Comparison of ENCODE assay signal across 20 cellular contexts in the genomic region with DNA sequence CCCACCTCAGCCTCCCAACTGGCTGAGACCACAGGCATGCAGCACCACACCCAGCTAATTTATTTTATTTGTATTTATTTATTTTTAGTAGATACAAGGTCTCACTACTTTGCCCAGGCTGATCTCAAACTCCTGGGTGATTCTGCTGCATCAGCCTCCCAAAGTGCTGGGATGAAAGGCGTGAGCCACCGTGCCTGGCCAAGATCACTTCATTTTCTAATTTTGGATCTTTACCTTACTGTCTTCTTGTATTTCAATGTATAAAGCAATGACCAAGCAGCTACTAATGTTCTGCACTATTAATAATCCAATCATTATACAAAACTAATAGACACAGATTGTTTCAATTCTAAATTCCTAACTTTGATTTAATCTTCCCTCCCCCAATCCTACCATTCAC. TPM values are rescaled to one million over a fixed set of nuclear protein-coding genes. Genes with fewer than 3 reads are reported as not detected.
A peak's percentile ranks its signal among the peaks of the same experiment; 100 is the strongest.
DNase-seq lines count a peak whose midpoint lies in the region; ATAC-seq, FAIRE-seq and TF ChIP-seq lines count a peak whose summit lies in the region.
"Had no signal": no experiment of that assay in that cellular context is flagged by ENCODE, and none has a peak within 500 bp of the region (broad histone marks: within the 10 kb centered on the region; RNA-seq: fewer than 3 reads in every experiment).

No MANE protein-coding gene starts in this region.

- H3K27me3 ChIP-seq in left ventricle myocardium inferior (ENCODE audit: low read depth) (no peaks in the 10 kb centered on the region), SJSA1 (replicated peaks) (no peaks in the 10 kb centered on the region), right lobe of liver (no peaks in the 10 kb centered on the region), breast epithelium (no peaks in the 10 kb centered on the region), H7 (ENCODE audit: control insufficient read depth, insufficient read depth, low read length) (no peaks in the 10 kb centered on the region)
- H3K27me3 ChIP-seq: BLaER1 treated with 17β-estradiol and CSF1 and Interleukin-3, amounts not matched to agents 10 nM and 100 nM had no signal

- peak; percentile 15 for FAIRE-seq in H54 (lab: Jason Lieb, UNC)
- FAIRE-seq: GM12878 had no signal

- no peak for DNase-seq in left ventricle myocardium inferior
- no peak for DNase-seq in Right ventricle myocardium inferior (ENCODE audit: missing footprints)
- DNase-seq in H54 (ENCODE audit: insufficient read length, low spot score) = no peak
- peak in 1 of 2 experiments; percentile 30 for DNase-seq in SJSA1 (ENCODE audit: low read depth in 1 of 2, low spot score in 2 of 2)
- DNase-seq in right lobe of liver = no peak
- DNase-seq in breast epithelium (ENCODE audit: low spot score in 2 of 2) = no peak
- no peak for DNase-seq in H7
- DNase-seq: CD4-positive, CD25-positive, alpha-beta regulatory T cell; CD8-positive, alpha-beta memory T cell; COR-L47; DMS 273 treated with DMSO at 0.1 percent for 48 hours; DMS53; DND-41; EL; GM23248 had no signal

- WGBS in right lobe of liver (ENCODE audit: insufficient coverage, low coverage, low lambda C conversion rate, missing lambda C conversion rate) = 63% methylated on average over 2 of the region's 2 CpGs

- H3K9me3 Mint-ChIP-seq in activated T-helper 17 cell treated with anti-CD3 and anti-CD28 coated beads, Interleukin-2, amount 50 U/mL, for 72 hours = no peaks in the 10 kb centered on the region
- H3K9me3 Mint-ChIP-seq: CD8-positive, alpha-beta memory T cell had no signal

- H3K4me3 Mint-ChIP-seq in activated T-helper 17 cell treated with anti-CD3 and anti-CD28 coated beads, Interleukin-2, amount 50 U/mL, for 72 hours = no peak overlapping the region
- H3K4me3 Mint-ChIP-seq: B cell; CD4-positive, CD25-positive, alpha-beta regulatory T cell; CD8-positive, alpha-beta memory T cell had no signal

- no peak for ATAC-seq in Right ventricle myocardium inferior
- ATAC-seq in right lobe of liver = peak; percentile 12 to 42 (median 28)
- no peak for ATAC-seq in activated T-helper 17 cell treated with anti-CD3 and anti-CD28 coated beads, Interleukin-2, amount 50 U/mL, for 72 hours (replicated peaks)
- ATAC-seq: HCT116 had no signal

- H3K27ac Mint-ChIP-seq in activated T-helper 17 cell treated with anti-CD3 and anti-CD28 coated beads, Interleukin-2, amount 50 U/mL, for 72 hours = no peak overlapping the region
- H3K27ac Mint-ChIP-seq: B cell; CD4-positive, CD25-positive, alpha-beta regulatory T cell had no signal

- TF ChIP-seq CTCF in left ventricle myocardium inferior (IDR thresholded peaks at IDR 0.05; ENCODE audit: borderline replicate concordance) (no peak), right lobe of liver (IDR thresholded peaks at IDR 0.05) (no peak), breast epithelium (IDR thresholded peaks at IDR 0.05) (no peak)

- intact Hi-C loops in left ventricle myocardium inferior (cut with micrococcal nuclease) (no loop called here), Right ventricle myocardium inferior (cut with DNase I) (no loop called here), right lobe of liver (cut with DNase I) (no loop called here), breast epithelium (cut with DNase I; ENCODE audit: low total_unique reads) (no loop called here)

- H3K4me1 Mint-ChIP-seq in activated T-helper 17 cell treated with anti-CD3 and anti-CD28 coated beads, Interleukin-2, amount 50 U/mL, for 72 hours = peaks cover 4% of the 10 kb centered on the region
- H3K4me1 Mint-ChIP-seq: B cell; CD8-positive, alpha-beta memory T cell had no signal

- peak overlapping the region; percentile 40 for H3K27ac ChIP-seq in left ventricle myocardium inferior (replicated peaks)
- peak overlapping the region; percentile 28; the same call in 1 of the 2 replicates for H3K27ac ChIP-seq in SJSA1
- H3K27ac ChIP-seq in right lobe of liver = peak overlapping the region in 1 of 3 donors; percentile 65
- no peak overlapping the region for H3K27ac ChIP-seq in breast epithelium
- H3K27ac ChIP-seq: BLaER1 treated with 17β-estradiol and CSF1 and Interleukin-3, amounts not matched to agents 10 nM and 100 nM; GM23248 had no signal

- H3K9me3 ChIP-seq in left ventricle myocardium inferior (replicated peaks) (no peaks in the 10 kb centered on the region), SJSA1 (replicated peaks) (no peaks in the 10 kb centered on the region), right lobe of liver (no peaks in the 10 kb centered on the region), breast epithelium (no peaks in the 10 kb centered on the region)

- no peak for TF ChIP-seq POLR2A in H54 (IDR thresholded peaks at IDR 0.05; ENCODE audit: low read depth, low read length)
- TF ChIP-seq POLR2A in right lobe of liver (IDR thresholded peaks at IDR 0.05) = no peak
- TF ChIP-seq POLR2A in breast epithelium (IDR thresholded peaks at IDR 0.05) = no peak

- H3K36me3 Mint-ChIP-seq in activated T-helper 17 cell treated with anti-CD3 and anti-CD28 coated beads, Interleukin-2, amount 50 U/mL, for 72 hours (ENCODE audit: low read depth) = peaks cover 22% of the 10 kb centered on the region

- H3K4me3 ChIP-seq in left ventricle myocardium inferior (no peak overlapping the region), SJSA1 (no peak overlapping the region), right lobe of liver (no peak overlapping the region), breast epithelium (no peak overlapping the region), H7 (ENCODE audit: insufficient read depth, low read depth, low read length) (no peak overlapping the region)
- H3K4me3 ChIP-seq: BLaER1 treated with 17β-estradiol and CSF1 and Interleukin-3, amounts not matched to agents 10 nM and 100 nM; GM12878; GM23248 had no signal

- no peaks in the 10 kb centered on the region for H3K27me3 Mint-ChIP-seq in activated T-helper 17 cell treated with anti-CD3 and anti-CD28 coated beads, Interleukin-2, amount 50 U/mL, for 72 hours
- H3K27me3 Mint-ChIP-seq: B cell; CD4-positive, CD25-positive, alpha-beta regulatory T cell; CD8-positive, alpha-beta memory T cell had no signal

- H3K36me3 ChIP-seq in left ventricle myocardium inferior = peaks cover 9% of the 10 kb centered on the region
- H3K36me3 ChIP-seq in SJSA1 = peaks cover 25% of the 10 kb centered on the region
- peaks cover 0 to 2% (median 0%) of the 10 kb centered on the region in 4 donors for H3K36me3 ChIP-seq in right lobe of liver
- no peaks in the 10 kb centered on the region for H3K36me3 ChIP-seq in breast epithelium
- H3K36me3 ChIP-seq in H7 (replicated peaks; ENCODE audit: control insufficient read depth, insufficient read depth, low read length) = no peaks in the 10 kb centered on the region

- H3K4me1 ChIP-seq in left ventricle myocardium inferior (peaks cover 38% of the 10 kb centered on the region), SJSA1 (replicated peaks) (peaks cover 35% of the 10 kb centered on the region), right lobe of liver (peaks cover 0 to 6% (median 3%) of the 10 kb centered on the region in 4 donors), breast epithelium (no peaks in the 10 kb centered on the region)

RNA-seq across cellular contexts. Expression of a gene that starts 56.2 kb away (rescaled TPM):
- total RNA-seq in left ventricle myocardium inferior (155 TPM), Right ventricle myocardium inferior (146 TPM), right lobe of liver (10 to 100 TPM; 32.8 to 46.1 (median 39.6) TPM), breast epithelium (10 to 100 TPM; 50.2 to 65.9 (median 65.9) TPM)
- total RNA-seq in SJSA1 (2014; rRNA removed; shearing (Covaris generic)) = 60.6 and 67.5 TPM in 2 replicates
- total RNA-seq in H7 (2014; rRNA removed; shearing (Covaris generic)) = 16.8 and 23.9 TPM in 2 replicates
- total RNA-seq in activated T-helper 17 cell treated with anti-CD3 and anti-CD28 coated beads, Interleukin-2, amount 50 U/mL, for 72 hours = 10 to 100 TPM; 36.6 to 41.3 TPM

Comparison
In these comparisons a context has a peak if more than half of its experiments do, and no peak if none do; other contexts are left out.
1. H3K27ac ChIP-seq: peak in left ventricle myocardium inferior (single experiment) and SJSA1 (single experiment); none in breast epithelium (0 of 2).
2. ATAC-seq: peak in right lobe of liver (4 of 4); none in Right ventricle myocardium inferior (single experiment) and activated T-helper 17 cell treated with anti-CD3 and anti-CD28 coated beads, Interleukin-2, amount 50 U/mL, for 72 hours (single experiment).